ENCODE assay signal across 8 cellular contexts in the genomic region with DNA sequence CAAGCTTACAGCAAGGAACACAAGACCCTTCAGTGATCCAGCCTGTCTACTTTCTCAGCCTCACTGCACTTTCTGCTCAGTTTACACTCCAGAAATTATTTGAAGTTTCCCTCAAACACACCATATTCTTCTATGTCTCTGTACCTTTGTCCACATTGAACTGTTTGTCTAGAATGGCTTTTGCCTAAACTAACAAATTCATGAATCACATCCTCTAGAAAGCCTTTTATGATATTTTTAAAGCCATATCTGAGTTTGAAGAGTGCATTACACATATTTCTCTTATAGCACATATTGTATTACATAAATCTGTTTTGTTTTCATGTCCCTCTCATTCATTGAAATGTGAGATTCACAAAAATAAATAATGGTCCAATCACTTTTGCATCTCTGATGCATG.
"Had no signal": no experiment of that assay in that cellular context is flagged by ENCODE, and none has a peak within 500 bp of the region (broad histone marks: within the 10 kb centered on the region; RNA-seq: fewer than 3 reads in every experiment).

No MANE protein-coding gene starts in this region.

- H3K27ac ChIP-seq: HL-60 had no signal

- FAIRE-seq: HepG2 had no signal

- ATAC-seq: HCT116, HepG2 had no signal

- H3K9me3 ChIP-seq: HAP-1 had no signal

- H3K4me1 ChIP-seq: HAP-1 had no signal

- H3K36me3 ChIP-seq: HAP-1 had no signal

- DNase-seq: GOT3, H7, HFFc6, KG1 had no signal

- H3K4me3 ChIP-seq: HAP-1 had no signal
